In genomic region chr5:150357326-150358260, GRCh38 we compare ENCODE assay signal across 1 cellular context.
TF ChIP-seq lines count a peak whose summit lies in the region.

Gene TCOF1, plus strand, starts transcription at chr5:150357697. Its CDS starts 50 bp downstream, at chr5:150357747.

TF ChIP-seq in HepG2, 621 proteins besides CTCF, POLR2A, EP300 and RAD21 (continued from another document and continues in another):
- TF ChIP-seq, protein P1, sequence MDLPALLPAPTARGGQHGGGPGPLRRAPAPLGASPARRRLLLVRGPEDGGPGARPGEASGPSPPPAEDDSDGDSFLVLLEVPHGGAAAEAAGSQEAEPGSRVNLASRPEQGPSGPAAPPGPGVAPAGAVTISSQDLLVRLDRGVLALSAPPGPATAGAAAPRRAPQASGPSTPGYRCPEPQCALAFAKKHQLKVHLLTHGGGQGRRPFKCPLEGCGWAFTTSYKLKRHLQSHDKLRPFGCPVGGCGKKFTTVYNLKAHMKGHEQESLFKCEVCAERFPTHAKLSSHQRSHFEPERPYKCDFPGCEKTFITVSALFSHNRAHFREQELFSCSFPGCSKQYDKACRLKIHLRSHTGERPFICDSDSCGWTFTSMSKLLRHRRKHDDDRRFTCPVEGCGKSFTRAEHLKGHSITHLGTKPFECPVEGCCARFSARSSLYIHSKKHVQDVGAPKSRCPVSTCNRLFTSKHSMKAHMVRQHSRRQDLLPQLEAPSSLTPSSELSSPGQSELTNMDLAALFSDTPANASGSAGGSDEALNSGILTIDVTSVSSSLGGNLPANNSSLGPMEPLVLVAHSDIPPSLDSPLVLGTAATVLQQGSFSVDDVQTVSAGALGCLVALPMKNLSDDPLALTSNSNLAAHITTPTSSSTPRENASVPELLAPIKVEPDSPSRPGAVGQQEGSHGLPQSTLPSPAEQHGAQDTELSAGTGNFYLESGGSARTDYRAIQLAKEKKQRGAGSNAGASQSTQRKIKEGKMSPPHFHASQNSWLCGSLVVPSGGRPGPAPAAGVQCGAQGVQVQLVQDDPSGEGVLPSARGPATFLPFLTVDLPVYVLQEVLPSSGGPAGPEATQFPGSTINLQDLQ (CRISPR knock-in tag; IDR thresholded peaks at IDR 0.05): no peak
- 0 out of 2 replicates have a peak, but pooled peaks have one; percentile 58 for TF ChIP-seq ZSCAN25 (CRISPR knock-in tag; IDR thresholded peaks at IDR 0.05)
- peak; percentile 83; the same call in 1 of the 2 replicates for TF ChIP-seq ATF7-NPFF (CRISPR knock-in tag; IDR thresholded peaks at IDR 0.05; ENCODE audit: low read depth)
- TF ChIP-seq SP2 (CRISPR knock-in tag; IDR thresholded peaks at IDR 0.05): peak; percentile 54
- TF ChIP-seq, protein P2, sequence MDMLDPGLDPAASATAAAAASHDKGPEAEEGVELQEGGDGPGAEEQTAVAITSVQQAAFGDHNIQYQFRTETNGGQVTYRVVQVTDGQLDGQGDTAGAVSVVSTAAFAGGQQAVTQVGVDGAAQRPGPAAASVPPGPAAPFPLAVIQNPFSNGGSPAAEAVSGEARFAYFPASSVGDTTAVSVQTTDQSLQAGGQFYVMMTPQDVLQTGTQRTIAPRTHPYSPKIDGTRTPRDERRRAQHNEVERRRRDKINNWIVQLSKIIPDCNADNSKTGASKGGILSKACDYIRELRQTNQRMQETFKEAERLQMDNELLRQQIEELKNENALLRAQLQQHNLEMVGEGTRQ (IDR thresholded peaks at IDR 0.05; ENCODE audit: low read depth, low read length): no peak
- TF ChIP-seq, protein P2 (CRISPR knock-in tag; IDR thresholded peaks at IDR 0.05; ENCODE audit: borderline replicate concordance): 0 out of 2 replicates have a peak, but pooled peaks have one; percentile 15
- TF ChIP-seq CERS6 (CRISPR knock-in tag; IDR thresholded peaks at IDR 0.05): no peak
- TF ChIP-seq ZBTB38 (CRISPR knock-in tag; IDR thresholded peaks at IDR 0.05): peak; percentile 61
- TF ChIP-seq ZNF746 (CRISPR knock-in tag; IDR thresholded peaks at IDR 0.05): no peak
- TF ChIP-seq ZNF777 (CRISPR knock-in tag; IDR thresholded peaks at IDR 0.05): peak; percentile 87
- no peak for TF ChIP-seq STAT5B (CRISPR knock-in tag; IDR thresholded peaks at IDR 0.05)
- no peak for TF ChIP-seq ZNF335 (CRISPR knock-in tag; IDR thresholded peaks at IDR 0.05)
- peak; percentile 42; the same call in 1 of the 2 replicates for TF ChIP-seq ETV5 (CRISPR knock-in tag; IDR thresholded peaks at IDR 0.05; ENCODE audit: borderline replicate concordance)
- TF ChIP-seq RBM39 (IDR thresholded peaks at IDR 0.05; ENCODE audit: low read depth, low read length, poor library complexity, severe bottlenecking): peak; percentile 55
- TF ChIP-seq BRF2 (CRISPR knock-in tag; IDR thresholded peaks at IDR 0.05): no peak
- TF ChIP-seq, protein P3, sequence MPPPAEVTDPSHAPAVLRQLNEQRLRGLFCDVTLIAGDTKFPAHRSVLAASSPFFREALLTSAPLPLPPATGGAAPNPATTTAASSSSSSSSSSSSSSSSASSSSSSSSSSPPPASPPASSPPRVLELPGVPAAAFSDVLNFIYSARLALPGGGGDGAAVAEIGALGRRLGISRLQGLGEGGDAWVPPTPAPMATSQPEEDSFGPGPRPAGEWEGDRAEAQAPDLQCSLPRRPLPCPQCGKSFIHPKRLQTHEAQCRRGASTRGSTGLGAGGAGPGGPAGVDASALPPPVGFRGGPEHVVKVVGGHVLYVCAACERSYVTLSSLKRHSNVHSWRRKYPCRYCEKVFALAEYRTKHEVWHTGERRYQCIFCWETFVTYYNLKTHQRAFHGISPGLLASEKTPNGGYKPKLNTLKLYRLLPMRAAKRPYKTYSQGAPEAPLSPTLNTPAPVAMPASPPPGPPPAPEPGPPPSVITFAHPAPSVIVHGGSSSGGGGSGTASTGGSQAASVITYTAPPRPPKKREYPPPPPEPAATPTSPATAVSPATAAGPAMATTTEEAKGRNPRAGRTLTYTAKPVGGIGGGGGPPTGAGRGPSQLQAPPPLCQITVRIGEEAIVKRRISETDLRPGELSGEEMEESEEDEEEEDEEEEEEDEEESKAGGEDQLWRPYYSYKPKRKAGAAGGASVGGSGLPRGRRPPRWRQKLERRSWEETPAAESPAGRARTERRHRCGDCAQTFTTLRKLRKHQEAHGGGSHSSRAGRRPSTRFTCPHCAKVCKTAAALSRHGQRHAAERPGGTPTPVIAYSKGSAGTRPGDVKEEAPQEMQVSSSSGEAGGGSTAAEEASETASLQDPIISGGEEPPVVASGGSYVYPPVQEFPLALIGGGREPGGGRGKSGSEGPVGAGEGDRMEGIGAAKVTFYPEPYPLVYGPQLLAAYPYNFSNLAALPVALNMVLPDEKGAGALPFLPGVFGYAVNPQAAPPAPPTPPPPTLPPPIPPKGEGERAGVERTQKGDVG (CRISPR knock-in tag; IDR thresholded peaks at IDR 0.05; ENCODE audit: borderline replicate concordance): no peak
- TF ChIP-seq JUN (CRISPR knock-in tag; IDR thresholded peaks at IDR 0.05): no peak
- TF ChIP-seq ZNF549 (CRISPR knock-in tag; IDR thresholded peaks at IDR 0.05): no peak
- peak; percentile 84 for TF ChIP-seq BORCS8-MEF2B (CRISPR knock-in tag; IDR thresholded peaks at IDR 0.05)
- TF ChIP-seq ZNF839 (CRISPR knock-in tag; IDR thresholded peaks at IDR 0.05; ENCODE audit: borderline replicate concordance): no peak
- no peak for TF ChIP-seq ZSCAN30 (CRISPR knock-in tag; IDR thresholded peaks at IDR 0.05)
- TF ChIP-seq HDAC1 (CRISPR knock-in tag; IDR thresholded peaks at IDR 0.05): peak; percentile 88
- TF ChIP-seq HINFP (CRISPR knock-in tag; IDR thresholded peaks at IDR 0.05; ENCODE audit: low read depth): no peak
- TF ChIP-seq, protein P4, sequence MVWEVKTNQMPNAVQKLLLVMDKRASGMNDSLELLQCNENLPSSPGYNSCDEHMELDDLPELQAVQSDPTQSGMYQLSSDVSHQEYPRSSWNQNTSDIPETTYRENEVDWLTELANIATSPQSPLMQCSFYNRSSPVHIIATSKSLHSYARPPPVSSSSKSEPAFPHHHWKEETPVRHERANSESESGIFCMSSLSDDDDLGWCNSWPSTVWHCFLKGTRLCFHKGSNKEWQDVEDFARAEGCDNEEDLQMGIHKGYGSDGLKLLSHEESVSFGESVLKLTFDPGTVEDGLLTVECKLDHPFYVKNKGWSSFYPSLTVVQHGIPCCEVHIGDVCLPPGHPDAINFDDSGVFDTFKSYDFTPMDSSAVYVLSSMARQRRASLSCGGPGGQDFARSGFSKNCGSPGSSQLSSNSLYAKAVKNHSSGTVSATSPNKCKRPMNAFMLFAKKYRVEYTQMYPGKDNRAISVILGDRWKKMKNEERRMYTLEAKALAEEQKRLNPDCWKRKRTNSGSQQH (CRISPR knock-in tag; IDR thresholded peaks at IDR 0.05; ENCODE audit: low read depth): no peak
- no peak for TF ChIP-seq NFIC (IDR thresholded peaks at IDR 0.05; ENCODE audit: low read length)
- peak; percentile 90 for TF ChIP-seq RBFOX2 (IDR thresholded peaks at IDR 0.05; ENCODE audit: low read depth, low read length)
- TF ChIP-seq, protein P5, sequence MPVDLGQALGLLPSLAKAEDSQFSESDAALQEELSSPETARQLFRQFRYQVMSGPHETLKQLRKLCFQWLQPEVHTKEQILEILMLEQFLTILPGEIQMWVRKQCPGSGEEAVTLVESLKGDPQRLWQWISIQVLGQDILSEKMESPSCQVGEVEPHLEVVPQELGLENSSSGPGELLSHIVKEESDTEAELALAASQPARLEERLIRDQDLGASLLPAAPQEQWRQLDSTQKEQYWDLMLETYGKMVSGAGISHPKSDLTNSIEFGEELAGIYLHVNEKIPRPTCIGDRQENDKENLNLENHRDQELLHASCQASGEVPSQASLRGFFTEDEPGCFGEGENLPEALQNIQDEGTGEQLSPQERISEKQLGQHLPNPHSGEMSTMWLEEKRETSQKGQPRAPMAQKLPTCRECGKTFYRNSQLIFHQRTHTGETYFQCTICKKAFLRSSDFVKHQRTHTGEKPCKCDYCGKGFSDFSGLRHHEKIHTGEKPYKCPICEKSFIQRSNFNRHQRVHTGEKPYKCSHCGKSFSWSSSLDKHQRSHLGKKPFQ (CRISPR knock-in tag; IDR thresholded peaks at IDR 0.05; ENCODE audit: insufficient replicate concordance): peak; percentile 66
- peak; percentile 59; the same call in 1 of the 2 replicates for TF ChIP-seq ERF (CRISPR knock-in tag; IDR thresholded peaks at IDR 0.05)
- peak; percentile 51; the same call in 1 of the 2 replicates for TF ChIP-seq ZBTB7B (CRISPR knock-in tag; IDR thresholded peaks at IDR 0.05)
- TF ChIP-seq SOX6 (IDR thresholded peaks at IDR 0.05): no peak
- TF ChIP-seq SOX6 (CRISPR knock-in tag; IDR thresholded peaks at IDR 0.05): no peak; the same call in 1 of the 2 replicates
- TF ChIP-seq HOXA5 (CRISPR knock-in tag; IDR thresholded peaks at IDR 0.05): peak; percentile 70; the same call in 1 of the 2 replicates
- TF ChIP-seq ZNF672 (CRISPR knock-in tag; IDR thresholded peaks at IDR 0.05): 0 out of 2 replicates have a peak, but pooled peaks have one; percentile 60
- TF ChIP-seq ZNF547 (CRISPR knock-in tag; IDR thresholded peaks at IDR 0.05): peak; percentile 93
- TF ChIP-seq NR1H2 (CRISPR knock-in tag; IDR thresholded peaks at IDR 0.05; ENCODE audit: borderline replicate concordance, low read depth): no peak
- TF ChIP-seq JDP2 (CRISPR knock-in tag; IDR thresholded peaks at IDR 0.05; ENCODE audit: borderline replicate concordance): no peak
- TF ChIP-seq, protein P6, sequence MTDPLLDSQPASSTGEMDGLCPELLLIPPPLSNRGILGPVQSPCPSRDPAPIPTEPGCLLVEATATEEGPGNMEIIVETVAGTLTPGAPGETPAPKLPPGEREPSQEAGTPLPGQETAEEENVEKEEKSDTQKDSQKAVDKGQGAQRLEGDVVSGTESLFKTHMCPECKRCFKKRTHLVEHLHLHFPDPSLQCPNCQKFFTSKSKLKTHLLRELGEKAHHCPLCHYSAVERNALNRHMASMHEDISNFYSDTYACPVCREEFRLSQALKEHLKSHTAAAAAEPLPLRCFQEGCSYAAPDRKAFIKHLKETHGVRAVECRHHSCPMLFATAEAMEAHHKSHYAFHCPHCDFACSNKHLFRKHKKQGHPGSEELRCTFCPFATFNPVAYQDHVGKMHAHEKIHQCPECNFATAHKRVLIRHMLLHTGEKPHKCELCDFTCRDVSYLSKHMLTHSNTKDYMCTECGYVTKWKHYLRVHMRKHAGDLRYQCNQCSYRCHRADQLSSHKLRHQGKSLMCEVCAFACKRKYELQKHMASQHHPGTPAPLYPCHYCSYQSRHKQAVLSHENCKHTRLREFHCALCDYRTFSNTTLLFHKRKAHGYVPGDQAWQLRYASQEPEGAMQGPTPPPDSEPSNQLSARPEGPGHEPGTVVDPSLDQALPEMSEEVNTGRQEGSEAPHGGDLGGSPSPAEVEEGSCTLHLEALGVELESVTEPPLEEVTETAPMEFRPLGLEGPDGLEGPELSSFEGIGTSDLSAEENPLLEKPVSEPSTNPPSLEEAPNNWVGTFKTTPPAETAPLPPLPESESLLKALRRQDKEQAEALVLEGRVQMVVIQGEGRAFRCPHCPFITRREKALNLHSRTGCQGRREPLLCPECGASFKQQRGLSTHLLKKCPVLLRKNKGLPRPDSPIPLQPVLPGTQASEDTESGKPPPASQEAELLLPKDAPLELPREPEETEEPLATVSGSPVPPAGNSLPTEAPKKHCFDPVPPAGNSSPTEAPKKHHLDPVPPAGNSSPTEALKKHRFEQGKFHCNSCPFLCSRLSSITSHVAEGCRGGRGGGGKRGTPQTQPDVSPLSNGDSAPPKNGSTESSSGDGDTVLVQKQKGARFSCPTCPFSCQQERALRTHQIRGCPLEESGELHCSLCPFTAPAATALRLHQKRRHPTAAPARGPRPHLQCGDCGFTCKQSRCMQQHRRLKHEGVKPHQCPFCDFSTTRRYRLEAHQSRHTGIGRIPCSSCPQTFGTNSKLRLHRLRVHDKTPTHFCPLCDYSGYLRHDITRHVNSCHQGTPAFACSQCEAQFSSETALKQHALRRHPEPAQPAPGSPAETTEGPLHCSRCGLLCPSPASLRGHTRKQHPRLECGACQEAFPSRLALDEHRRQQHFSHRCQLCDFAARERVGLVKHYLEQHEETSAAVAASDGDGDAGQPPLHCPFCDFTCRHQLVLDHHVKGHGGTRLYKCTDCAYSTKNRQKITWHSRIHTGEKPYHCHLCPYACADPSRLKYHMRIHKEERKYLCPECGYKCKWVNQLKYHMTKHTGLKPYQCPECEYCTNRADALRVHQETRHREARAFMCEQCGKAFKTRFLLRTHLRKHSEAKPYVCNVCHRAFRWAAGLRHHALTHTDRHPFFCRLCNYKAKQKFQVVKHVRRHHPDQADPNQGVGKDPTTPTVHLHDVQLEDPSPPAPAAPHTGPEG (CRISPR knock-in tag; IDR thresholded peaks at IDR 0.05): no peak
- no peak for TF ChIP-seq CREB1 (IDR thresholded peaks at IDR 0.05)
- TF ChIP-seq CREB1 (CRISPR knock-in tag; IDR thresholded peaks at IDR 0.05): peak; percentile 73
